ENCODE assay signal across 8 cellular contexts in the genomic region with DNA sequence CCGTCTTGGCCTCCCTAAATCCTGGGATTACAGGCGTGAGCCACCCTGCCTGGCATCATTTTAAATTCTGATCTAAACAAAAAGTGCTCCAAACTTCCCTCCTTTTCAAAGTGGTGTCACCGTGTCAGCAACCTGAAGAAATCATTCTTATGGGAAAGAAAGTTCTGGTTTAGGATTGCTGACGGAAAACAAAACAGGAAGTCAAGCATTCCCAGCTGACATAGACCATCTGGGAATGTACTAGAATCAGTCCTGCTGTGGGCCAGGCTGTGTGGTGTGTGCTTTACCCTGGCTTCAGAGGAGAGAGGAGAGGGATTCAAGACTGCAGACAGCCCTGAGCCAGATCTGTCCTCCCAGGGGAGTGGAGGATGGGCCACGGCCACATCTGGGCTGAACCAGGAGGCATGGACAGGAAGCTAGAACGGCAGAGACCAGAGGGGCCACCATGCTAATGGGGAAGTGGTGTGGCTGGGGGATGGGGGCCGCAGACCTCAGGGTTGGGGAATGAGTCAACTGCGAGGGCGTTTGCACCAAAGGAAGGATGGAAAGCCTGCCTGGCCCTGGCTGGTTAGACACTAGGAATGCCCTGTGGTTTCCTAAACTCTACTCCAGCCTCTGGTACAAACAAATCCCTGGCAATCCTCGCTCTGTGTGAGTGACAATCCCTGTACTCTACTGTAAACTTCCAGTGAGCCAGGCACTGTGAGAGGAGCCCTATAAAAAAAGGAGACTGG. TPM values are rescaled to one million over a fixed set of nuclear protein-coding genes. Genes with fewer than 3 reads are reported as not detected.
DNase-seq lines count a peak whose midpoint lies in the region; ATAC-seq lines count a peak whose summit lies in the region.

No MANE protein-coding gene starts in this region.

- H3K27ac ChIP-seq in duodenal mucosa (ENCODE audit: low read depth, low read length) (peak overlapping the region; percentile 81), urinary bladder (ENCODE audit: low read depth) (peak overlapping the region; percentile 63)

- H3K27me3 ChIP-seq in duodenal mucosa (ENCODE audit: control insufficient read depth in 1 of 2, insufficient read depth in 2 of 2, low read length in 2 of 2) = no peaks in the 10 kb centered on the region

- H3K4me1 ChIP-seq in duodenal mucosa (ENCODE audit: control insufficient read depth in 1 of 2, insufficient read depth in 2 of 2, low read length in 2 of 2) (peaks cover 3 to 21% of the 10 kb centered on the region in 2 donors), urinary bladder (ENCODE audit: insufficient read depth) (no peaks in the 10 kb centered on the region)

- no peaks in the 10 kb centered on the region for H3K9me3 ChIP-seq in duodenal mucosa (ENCODE audit: control insufficient read depth in 1 of 2, low read length in 2 of 2)

- in situ Hi-C loops in ACHN (cut with HindIII; ENCODE audit: low pct_ligation_motif_present, low pct_unique_long_range_greater_than_20kb, low sequenced_read_pairs) = no loop called here

- DNase-seq in ACHN (peak; percentile 99), RPMI7951 (ENCODE audit: low read depth) (peak; percentile 98), midbrain (lab: John Stamatoyannopoulos, UW) (peak; percentile 33)

- 25% methylated on average over 10 of the region's 10 CpGs for WGBS in urinary bladder

- H3K9ac ChIP-seq in duodenal mucosa (ENCODE audit: low read depth in 1 of 2, low read length in 2 of 2) = peak overlapping the region; percentile 25 to 48

- H3K4me3 ChIP-seq in duodenal mucosa (ENCODE audit: low read depth in 1 of 2, low read length in 2 of 2) = peak overlapping the region in 1 of 2 donors; percentile 9
- no peak overlapping the region for H3K4me3 ChIP-seq in urinary bladder (ENCODE audit: low read depth, low read length)

- H3K36me3 ChIP-seq in duodenal mucosa (ENCODE audit: control insufficient read depth in 1 of 2, insufficient read depth in 2 of 2, low read length in 2 of 2) (no peaks in the 10 kb centered on the region), urinary bladder (ENCODE audit: insufficient read depth) (no peaks in the 10 kb centered on the region)

- ATAC-seq in GM18873 (IDR thresholded peaks at IDR 0.05; ENCODE audit: low FRiP score, unreplicated experiment) (peak; percentile 66), HG03045 (IDR thresholded peaks at IDR 0.05; ENCODE audit: unreplicated experiment) (peak; percentile 77), GM18519 (IDR thresholded peaks at IDR 0.05; ENCODE audit: low FRiP score, unreplicated experiment) (no peak)

RNA-seq across cellular contexts. Expression of gene CLIP2, which starts 16.7 kb away (rescaled TPM):
- total RNA-seq in RPMI7951 (2014; rRNA removed; shearing (Covaris generic)) = 7.8 and 12.0 TPM in 2 replicates
- total RNA-seq in urinary bladder = 19.9 TPM
- polyA plus RNA-seq in urinary bladder = 19.7 TPM

RNA-seq across cellular contexts. Expression of gene RFC2, which starts 18.3 kb away (rescaled TPM):
- total RNA-seq in RPMI7951 (2014; rRNA removed; shearing (Covaris generic)) = 68.5 and 75.1 TPM in 2 replicates
- 19.5 TPM for total RNA-seq in urinary bladder
- 22.4 TPM for polyA plus RNA-seq in urinary bladder

Comparison
In these comparisons a context has a peak if more than half of its experiments do, and no peak if none do; other contexts are left out.
1. DNase-seq: peak in every context shown above with its lines; median percentile 99 in ACHN; 98 in RPMI7951; 33 in midbrain.